ENCODE assay signal across 9 cellular contexts in the genomic region with DNA sequence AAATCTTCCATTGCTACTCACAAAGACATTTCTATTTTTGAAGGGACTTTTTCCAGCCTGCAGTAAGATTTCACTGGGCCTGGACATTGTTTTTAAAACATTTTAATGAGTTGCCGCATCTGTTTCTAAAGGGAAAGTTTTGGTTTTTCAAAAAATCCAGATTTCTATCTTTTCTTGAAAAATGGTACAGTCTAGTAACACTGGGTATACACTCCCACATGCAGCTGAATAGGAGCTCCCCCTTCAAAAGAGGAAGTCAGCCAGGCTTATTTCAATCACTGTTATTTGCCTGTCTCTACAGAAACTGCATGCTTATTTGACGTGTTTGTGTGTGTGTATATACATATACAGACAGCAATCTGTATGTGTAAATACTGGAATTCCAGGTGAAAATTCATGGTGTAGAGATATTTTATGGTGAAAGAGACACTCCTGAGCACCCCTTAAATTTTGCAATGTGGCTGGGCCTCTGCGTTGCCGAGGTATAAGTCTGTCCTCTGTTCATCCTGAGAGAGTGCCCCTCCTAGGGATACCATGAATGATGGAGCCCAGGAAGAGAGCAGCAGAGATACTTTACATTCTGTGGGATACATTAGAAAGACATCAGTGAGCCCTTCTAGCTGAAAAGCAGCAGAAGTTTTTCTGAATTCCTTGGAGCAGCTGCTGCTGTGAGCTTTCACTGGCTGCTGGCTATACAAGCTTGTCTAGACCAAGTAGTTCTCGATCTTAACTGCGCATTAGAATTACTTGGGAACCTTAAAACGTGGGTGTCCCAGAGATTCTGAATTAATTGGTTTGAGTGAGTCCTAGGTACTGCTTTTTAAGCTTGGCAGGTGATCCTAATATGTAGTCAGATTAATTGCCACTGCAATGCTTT. TPM values are rescaled to one million over a fixed set of nuclear protein-coding genes. Genes with fewer than 3 reads are reported as not detected.
DNase-seq lines count a peak whose midpoint lies in the region; ATAC-seq, FAIRE-seq and TF ChIP-seq lines count a peak whose summit lies in the region.
"Had no signal": no experiment of that assay in that cellular context is flagged by ENCODE, and none has a peak within 500 bp of the region (broad histone marks: within the 10 kb centered on the region; RNA-seq: fewer than 3 reads in every experiment).

No MANE protein-coding gene starts in this region.

- FAIRE-seq in GM12891 (lab: Jason Lieb, UNC), result peak; percentile 85

- no peaks in the 10 kb centered on the region for H3K36me3 ChIP-seq in A673 (ENCODE audit: insufficient read depth, low read length, poor library complexity, severe bottlenecking)

- POLR2A ChIA-PET in A673 (lab: Charles Lee; ENCODE audit: low non-redundant PET), result no interaction called here

- no peak for TF ChIP-seq CTCF in A673 (conservative IDR thresholded peaks at IDR 0.05; ENCODE audit: low read depth, low read length)

- intact Hi-C loops in left ventricle myocardium superior (cut with micrococcal nuclease) (no loop called here), A673 (cut with micrococcal nuclease; ENCODE audit: unreplicated experiment) (no loop called here)

- H3K27ac ChIP-seq in A673 (ENCODE audit: low read depth, low read length, poor library complexity, severe bottlenecking), result no peak overlapping the region
- H3K27ac ChIP-seq: KMS-11 had no signal

- H3K9me3 ChIP-seq in A673 (ENCODE audit: low read depth, low read length, poor library complexity, severe bottlenecking), result no peaks in the 10 kb centered on the region

- no peaks in the 10 kb centered on the region for H3K27me3 ChIP-seq in A673 (replicated peaks; ENCODE audit: insufficient read depth, low read depth, low read length, poor library complexity)

- CTCF ChIA-PET in A673 (lab: Charles Lee), result no interaction called here

- TF ChIP-seq POLR2A in GM12891 (IDR thresholded peaks at IDR 0.05; ENCODE audit: low read depth, low read length) (no peak), erythroblast (IDR thresholded peaks at IDR 0.05; ENCODE audit: low read length) (no peak)

- peak; percentile 85 for ATAC-seq in GM21528 (IDR thresholded peaks at IDR 0.05; ENCODE audit: low FRiP score, unreplicated experiment)
- peak; percentile 58 for ATAC-seq in left ventricle myocardium superior

- DNase-seq in GM12891 (ENCODE audit: insufficient read length, low spot score) (peak; percentile 30), KG1 (lab: John Stamatoyannopoulos, UW) (peak; percentile 21), left ventricle myocardium superior (no peak), A673 (ENCODE audit: low spot score) (no peak), erythroblast (lab: John Stamatoyannopoulos, UW) (no peak), NCI-H1930 (lab: John Stamatoyannopoulos, UW) (no peak), NCI-H1048 (lab: John Stamatoyannopoulos, UW) (no peak)

- no TSS peak for BruUV-seq in A673 (replicated peaks; lab: Mats Ljungman, UMichigan)

- no peak overlapping the region for H3K4me3 ChIP-seq in A673 (ENCODE audit: low read depth, low read length, poor library complexity, severe bottlenecking)

- no peaks in the 10 kb centered on the region for H3K4me1 ChIP-seq in A673 (ENCODE audit: insufficient read depth, low read length, poor library complexity, severe bottlenecking)

TF ChIP-seq in GM12891, 5 proteins besides CTCF, POLR2A, EP300 and RAD21:
- TF ChIP-seq TAF1 (IDR thresholded peaks at IDR 0.05; ENCODE audit: low read depth, low read length), result no peak
- TF ChIP-seq SPI1 (IDR thresholded peaks at IDR 0.05; ENCODE audit: low read depth, low read length), result peak; percentile 99

RNA-seq across cellular contexts. Expression of a gene that starts 12.0 kb away (rescaled TPM):
- 127 TPM for polyA plus RNA-seq in GM12891 (2012; ENCODE audit: low read depth, missing spikeins)
- total RNA-seq in left ventricle myocardium superior, result 7.1 TPM
- 65.9 and 98.5 TPM in 2 replicates for total RNA-seq in A673 (2021)

RNA-seq across cellular contexts. Expression of a gene that starts 28.5 kb away (rescaled TPM):
- polyA plus RNA-seq in GM12891 (2012; ENCODE audit: low read depth, missing spikeins), result 28.3 TPM
- total RNA-seq in left ventricle myocardium superior (31.1 TPM), A673 (2021) (63.4 and 64.9 TPM in 2 replicates)

Comparison
In these comparisons a context has a peak if more than half of its experiments do, and no peak if none do; other contexts are left out.
1. DNase-seq: peak in GM12891 (single experiment) and KG1 (single experiment); none in left ventricle myocardium superior (single experiment), A673 (single experiment), erythroblast (0 of 2), NCI-H1930 (0 of 2) and NCI-H1048 (single experiment).